ENCODE assay signal across 1 cellular context in the genomic region with DNA sequence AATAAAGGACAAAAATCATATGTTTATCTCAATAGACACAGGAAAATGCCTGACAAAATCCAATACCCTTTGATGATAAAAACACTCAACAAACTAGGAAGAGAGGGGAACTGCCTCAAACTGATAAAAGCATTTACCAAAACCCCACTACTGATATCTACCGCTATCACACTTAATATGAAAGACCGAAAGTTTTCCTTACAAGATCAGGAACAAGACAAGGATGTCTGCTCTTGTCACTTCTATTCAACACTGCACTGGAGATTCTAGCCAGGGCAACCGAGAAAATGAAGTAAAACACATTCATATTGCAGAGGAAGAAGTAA.
TF ChIP-seq lines count a peak whose summit lies in the region.

No MANE protein-coding gene starts in this region.

TF ChIP-seq in K562, 482 proteins besides CTCF, POLR2A, EP300 and RAD21:
- TF ChIP-seq TEAD4 (IDR thresholded peaks at IDR 0.05; ENCODE audit: low read length) (peak; percentile 49), TEAD4 (CRISPR knock-in tag; IDR thresholded peaks at IDR 0.05; ENCODE audit: borderline replicate concordance) (no peak), TCF3 (CRISPR knock-in tag; IDR thresholded peaks at IDR 0.05) (0 out of 2 replicates have a peak, but pooled peaks have one; percentile 34), PCBP2 (IDR thresholded peaks at IDR 0.05; ENCODE audit: low read depth, low read length, poor library complexity, severe bottlenecking) (no peak), SOX6 (IDR thresholded peaks at IDR 0.05) (peak; percentile 49; the same call in 1 of the 2 replicates), SMARCE1 (IDR thresholded peaks at IDR 0.05) (peak; percentile 14; the same call in 1 of the 2 replicates), ARID1B (IDR thresholded peaks at IDR 0.05) (peak; percentile 63), TAL1 (IDR thresholded peaks at IDR 0.05) (peak; percentile 64), CBFA2T3 (IDR thresholded peaks at IDR 0.05) (peak; percentile 69), TRIM24 (IDR thresholded peaks at IDR 0.05) (peak in 1 of 2 experiments; percentile 6; a peak in 1 of 4 replicates), BRD9 (IDR thresholded peaks at IDR 0.05; ENCODE audit: low read depth, partially characterized antibody) (no peak), KAT2B (IDR thresholded peaks at IDR 0.05; ENCODE audit: low read depth, low read length) (no peak), CBFA2T2 (conservative IDR thresholded peaks at IDR 0.05) (peak; percentile 43; the same call in 1 of the 2 replicates), MEF2D (tag; conservative IDR thresholded peaks at IDR 0.05; ENCODE audit: low read depth) (no peak)
- TF ChIP-seq, protein P1, sequence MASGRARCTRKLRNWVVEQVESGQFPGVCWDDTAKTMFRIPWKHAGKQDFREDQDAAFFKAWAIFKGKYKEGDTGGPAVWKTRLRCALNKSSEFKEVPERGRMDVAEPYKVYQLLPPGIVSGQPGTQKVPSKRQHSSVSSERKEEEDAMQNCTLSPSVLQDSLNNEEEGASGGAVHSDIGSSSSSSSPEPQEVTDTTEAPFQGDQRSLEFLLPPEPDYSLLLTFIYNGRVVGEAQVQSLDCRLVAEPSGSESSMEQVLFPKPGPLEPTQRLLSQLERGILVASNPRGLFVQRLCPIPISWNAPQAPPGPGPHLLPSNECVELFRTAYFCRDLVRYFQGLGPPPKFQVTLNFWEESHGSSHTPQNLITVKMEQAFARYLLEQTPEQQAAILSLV (tag; IDR thresholded peaks at IDR 0.05) = no peak
- TF ChIP-seq, protein P2, sequence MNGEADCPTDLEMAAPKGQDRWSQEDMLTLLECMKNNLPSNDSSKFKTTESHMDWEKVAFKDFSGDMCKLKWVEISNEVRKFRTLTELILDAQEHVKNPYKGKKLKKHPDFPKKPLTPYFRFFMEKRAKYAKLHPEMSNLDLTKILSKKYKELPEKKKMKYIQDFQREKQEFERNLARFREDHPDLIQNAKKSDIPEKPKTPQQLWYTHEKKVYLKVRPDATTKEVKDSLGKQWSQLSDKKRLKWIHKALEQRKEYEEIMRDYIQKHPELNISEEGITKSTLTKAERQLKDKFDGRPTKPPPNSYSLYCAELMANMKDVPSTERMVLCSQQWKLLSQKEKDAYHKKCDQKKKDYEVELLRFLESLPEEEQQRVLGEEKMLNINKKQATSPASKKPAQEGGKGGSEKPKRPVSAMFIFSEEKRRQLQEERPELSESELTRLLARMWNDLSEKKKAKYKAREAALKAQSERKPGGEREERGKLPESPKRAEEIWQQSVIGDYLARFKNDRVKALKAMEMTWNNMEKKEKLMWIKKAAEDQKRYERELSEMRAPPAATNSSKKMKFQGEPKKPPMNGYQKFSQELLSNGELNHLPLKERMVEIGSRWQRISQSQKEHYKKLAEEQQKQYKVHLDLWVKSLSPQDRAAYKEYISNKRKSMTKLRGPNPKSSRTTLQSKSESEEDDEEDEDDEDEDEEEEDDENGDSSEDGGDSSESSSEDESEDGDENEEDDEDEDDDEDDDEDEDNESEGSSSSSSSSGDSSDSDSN (IDR thresholded peaks at IDR 0.05; ENCODE audit: borderline replicate concordance in 1 of 2, low read depth in 2 of 2, low read length in 2 of 2) = no peak
